Comparison of ENCODE assay signal across 8 cellular contexts in the genomic region with DNA sequence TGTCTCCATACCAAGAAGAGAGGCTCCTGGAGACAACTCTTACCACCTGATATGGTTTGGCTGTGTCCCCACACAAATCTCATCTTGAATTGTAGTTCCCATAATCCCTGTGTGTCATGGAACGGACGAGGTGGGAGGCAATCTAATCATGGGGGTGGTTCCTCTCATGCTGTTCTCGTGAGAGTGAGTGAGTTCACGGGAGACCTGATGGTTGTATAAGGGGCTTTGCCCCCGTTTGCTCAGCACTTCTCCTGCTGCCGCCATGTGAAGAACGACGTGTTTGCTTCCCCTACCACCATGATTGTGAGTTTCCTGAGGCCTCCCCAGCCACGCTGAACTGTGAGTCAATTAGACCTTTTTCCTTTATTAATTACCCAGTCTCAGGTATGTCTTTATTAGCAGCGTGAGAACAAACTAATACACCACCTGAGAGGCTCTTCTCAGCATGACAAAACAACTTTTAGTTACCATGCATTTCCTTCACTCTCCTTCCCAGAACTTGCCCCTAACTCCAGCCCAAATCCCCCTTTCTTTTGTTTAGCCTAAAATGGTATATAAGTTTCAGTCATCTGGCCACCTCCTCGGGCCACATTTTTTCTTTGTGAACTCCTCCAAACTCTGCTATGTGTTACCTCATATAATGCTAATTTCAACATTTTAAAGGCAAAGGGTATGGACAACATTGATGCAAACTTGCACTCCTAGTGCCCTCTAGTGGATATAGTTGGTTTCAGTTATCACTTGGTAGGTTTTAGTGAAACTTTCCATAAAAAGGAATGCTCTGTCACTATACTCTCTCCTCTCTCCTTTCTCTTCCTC. TPM values are rescaled to one million over a fixed set of nuclear protein-coding genes. Genes with fewer than 3 reads are reported as not detected.
DNase-seq lines count a peak whose midpoint lies in the region; ATAC-seq and TF ChIP-seq lines count a peak whose summit lies in the region.

No MANE protein-coding gene starts in this region.

- CTCF ChIA-PET in mammary epithelial cell (lab: Charles Lee; ENCODE audit: low non-redundant PET): no interaction called here

- ATAC-seq in GM18873 (IDR thresholded peaks at IDR 0.05; ENCODE audit: low FRiP score, unreplicated experiment) (peak; percentile 73), HG03469 (IDR thresholded peaks at IDR 0.05; ENCODE audit: unreplicated experiment) (peak; percentile 84), left lobe of liver (peak; percentile 98)

- H3K4me3 ChIP-seq in mammary epithelial cell (replicated peaks in 1 of 3; ENCODE audit: insufficient read depth in 1 of 3, low read depth in 2 of 3, low read length in 3 of 3): no peak overlapping the region

- peak; percentile 72 to 89 for TF ChIP-seq CTCF in mammary epithelial cell (conservative IDR thresholded peaks at IDR 0.05 in 1 of 2, IDR thresholded peaks at IDR 0.05 in 1 of 2; ENCODE audit: extremely low read depth in 1 of 2, insufficient read depth in 1 of 2, low read depth in 1 of 2, low read length in 2 of 2)

- H3K27ac ChIP-seq in mammary epithelial cell (ENCODE audit: insufficient read depth, low read depth, low read length): no peak overlapping the region

- no peaks in the 10 kb centered on the region for H3K27me3 ChIP-seq in mammary epithelial cell (ENCODE audit: insufficient read depth, low read length)

- dilution Hi-C loops in mammary epithelial cell (cut with HindIII; ENCODE audit: low sequenced_read_pairs): no loop called here

- in situ Hi-C loops in mammary epithelial cell (cut with MboI; ENCODE audit: low sequenced_read_pairs in 2 of 2): no loop called here

- H3K9ac ChIP-seq in mammary epithelial cell (ENCODE audit: insufficient read depth, low read length): no peak overlapping the region

- no peaks in the 10 kb centered on the region for H4K20me1 ChIP-seq in mammary epithelial cell (ENCODE audit: insufficient read depth, low read length)

- no TSS peak for BruUV-seq in mammary epithelial cell (replicated peaks; lab: Mats Ljungman, UMichigan)

- no peak overlapping the region for H3K4me2 ChIP-seq in mammary epithelial cell (ENCODE audit: insufficient read depth, low read depth, low read length)

- no peak overlapping the region for H2AFZ ChIP-seq in mammary epithelial cell (ENCODE audit: low read depth, low read length)

- DNase-seq in COR-L47 (lab: John Stamatoyannopoulos, UW): peak; percentile 61
- peak; percentile 13 for DNase-seq in NCI-H774 (lab: John Stamatoyannopoulos, UW)
- DNase-seq in mammary epithelial cell: peak; percentile 37
- DNase-seq in left lobe of liver (ENCODE audit: low spot score): no peak
- DNase-seq in stimulated activated CD4-positive, alpha-beta T cell treated with anti-CD3 and anti-CD28 coated beads, Interleukin-2, amount 100 ng/mL, for 48 hours: no peak
- no peak for DNase-seq in activated naive CD4-positive, alpha-beta T cell treated with anti-CD3 and anti-CD28 coated beads, Interleukin-2, amount 50 U/mL, for 16 hours

- 71% methylated on average over 8 of the region's 11 CpGs for WGBS in mammary epithelial cell (ENCODE audit: low coverage, missing lambda C conversion rate)

- no peaks in the 10 kb centered on the region for H3K79me2 ChIP-seq in mammary epithelial cell (ENCODE audit: insufficient read depth, low read length)

- H3K4me1 ChIP-seq in mammary epithelial cell (ENCODE audit: insufficient read depth, low read length): no peaks in the 10 kb centered on the region

- no peaks in the 10 kb centered on the region for H3K9me3 ChIP-seq in mammary epithelial cell (replicated peaks; ENCODE audit: insufficient read depth, low read length)

- no peaks in the 10 kb centered on the region for H3K36me3 ChIP-seq in mammary epithelial cell (ENCODE audit: insufficient read depth, low read length)

- intact Hi-C loops in mammary epithelial cell (cut with micrococcal nuclease): loop anchor here (1.0 kb wide), 2 partner anchors 78 to 263 kb away; no protein-coding TSS in a partner anchor

RNA-seq across cellular contexts. Expression of gene SLC25A52, which starts 58.6 kb away (rescaled TPM):
- total RNA-seq in mammary epithelial cell (under 1 TPM in 1 of 2 donors, not detected in 1; 0.17 TPM), left lobe of liver (not detected)
- not detected for polyA plus RNA-seq in mammary epithelial cell
- not detected for polyA minus RNA-seq in mammary epithelial cell

Comparison
In these comparisons a context has a peak if more than half of its experiments do, and no peak if none do; other contexts are left out.
1. DNase-seq: peak in COR-L47 (single experiment), NCI-H774 (single experiment) and mammary epithelial cell (single experiment); none in left lobe of liver (single experiment), stimulated activated CD4-positive, alpha-beta T cell treated with anti-CD3 and anti-CD28 coated beads, Interleukin-2, amount 100 ng/mL, for 48 hours (0 of 2) and activated naive CD4-positive, alpha-beta T cell treated with anti-CD3 and anti-CD28 coated beads, Interleukin-2, amount 50 U/mL, for 16 hours (single experiment).
2. Peak in every context shown above with its lines, with median percentiles within 50 percentile points of each other: ATAC-seq.